In genomic region chr22:30195245-30196140, GRCh38 we compare ENCODE assay signal across 8 cellular contexts. TPM values are rescaled to one million over a fixed set of nuclear protein-coding genes. Genes with fewer than 3 reads are reported as not detected.
DNase-seq lines count a peak whose midpoint lies in the region; ATAC-seq and TF ChIP-seq lines count a peak whose summit lies in the region.

No MANE protein-coding gene starts in this region.

- TF ChIP-seq CTCF in esophagus squamous epithelium (IDR thresholded peaks at IDR 0.05) (no peak), gastrocnemius medialis (IDR thresholded peaks at IDR 0.05 in 4 of 5, conservative IDR thresholded peaks at IDR 0.05 in 1 of 5) (no peak), glutamatergic neuron (IDR thresholded peaks at IDR 0.05; ENCODE audit: partially characterized antibody, unreplicated experiment) (no peak)

- H3K27me3 ChIP-seq in SJSA1 (replicated peaks) = no peaks in the 10 kb centered on the region
- H3K27me3 ChIP-seq in esophagus squamous epithelium = peaks cover 0 to 6% (median 0%) of the 10 kb centered on the region in 4 donors
- H3K27me3 ChIP-seq in gastrocnemius medialis = peaks cover 0 to 23% (median 0%) of the 10 kb centered on the region in 3 donors

- POLR2A ChIA-PET in naive thymus-derived CD8-positive, alpha-beta T cell (lab: Charles Lee) = interaction anchor here (0.6 to 0.7 kb wide), 2 partner anchors 64 to 161 kb away, joined by 3 to 5 read pairs; partner anchors contain the start of genes CCDC157 and SF3A1

- WGBS in esophagus squamous epithelium, 2 donors = 25 to 28% methylated on average over 5 of the region's 5 CpGs

- H3K36me3 ChIP-seq in SJSA1 = no peaks in the 10 kb centered on the region
- no peaks in the 10 kb centered on the region for H3K36me3 ChIP-seq in esophagus squamous epithelium
- no peaks in the 10 kb centered on the region for H3K36me3 ChIP-seq in gastrocnemius medialis

- H3K36me3 Mint-ChIP-seq in naive thymus-derived CD8-positive, alpha-beta T cell = no peaks in the 10 kb centered on the region
- H3K36me3 Mint-ChIP-seq in glutamatergic neuron (ENCODE audit: unreplicated experiment) = no peaks in the 10 kb centered on the region

- peak; percentile 12 for ATAC-seq in GM18907 (IDR thresholded peaks at IDR 0.05; ENCODE audit: unreplicated experiment)
- no peak for ATAC-seq in gastrocnemius medialis
- no peak for ATAC-seq in naive thymus-derived CD8-positive, alpha-beta T cell
- no peak for ATAC-seq in HG03571 (IDR thresholded peaks at IDR 0.05; ENCODE audit: unreplicated experiment)

- H3K27ac Mint-ChIP-seq in naive thymus-derived CD8-positive, alpha-beta T cell = peak overlapping the region in 2 of 10 donors; percentile 36 to 66
- no peak overlapping the region for H3K27ac Mint-ChIP-seq in glutamatergic neuron (ENCODE audit: unreplicated experiment)

- no peaks in the 10 kb centered on the region for H3K27me3 Mint-ChIP-seq in naive thymus-derived CD8-positive, alpha-beta T cell
- H3K27me3 Mint-ChIP-seq in glutamatergic neuron (ENCODE audit: unreplicated experiment) = no peaks in the 10 kb centered on the region

- no peaks in the 10 kb centered on the region for H3K9me3 Mint-ChIP-seq in naive thymus-derived CD8-positive, alpha-beta T cell
- no peaks in the 10 kb centered on the region for H3K9me3 Mint-ChIP-seq in glutamatergic neuron (ENCODE audit: unreplicated experiment)

- H3K4me1 ChIP-seq in SJSA1 (replicated peaks) (peaks cover 65% of the 10 kb centered on the region), esophagus squamous epithelium (peaks cover 14 to 47% (median 20%) of the 10 kb centered on the region in 3 donors), gastrocnemius medialis (peaks cover 7 to 12% of the 10 kb centered on the region in 2 donors)

- no peak overlapping the region for H3K4me3 ChIP-seq in SJSA1
- peak overlapping the region in 2 of 4 donors; percentile 12 to 44 for H3K4me3 ChIP-seq in esophagus squamous epithelium
- H3K4me3 ChIP-seq in gastrocnemius medialis = no peak overlapping the region

- no peak for TF ChIP-seq POLR2A in esophagus squamous epithelium (IDR thresholded peaks at IDR 0.05)
- TF ChIP-seq POLR2A in gastrocnemius medialis (IDR thresholded peaks at IDR 0.05) = no peak

- DNase-seq in SJSA1 (ENCODE audit: low read depth in 1 of 2, low spot score in 2 of 2) (no peak), esophagus squamous epithelium (lab: John Stamatoyannopoulos, UW) (no peak), gastrocnemius medialis (no peak), NCI-H2029 treated with DMSO at 0.1 percent for 48 hours (lab: John Stamatoyannopoulos, UW) (no peak), glutamatergic neuron (no peak)
- DNase-seq in naive thymus-derived CD8-positive, alpha-beta T cell = no peak

- H3K27ac ChIP-seq in SJSA1 (peak overlapping the region; percentile 97), esophagus squamous epithelium (peak overlapping the region; percentile 72 to 90 (median 86)), gastrocnemius medialis (peak overlapping the region; percentile 56 to 76 (median 64))

- intact Hi-C loops in esophagus squamous epithelium (cut with DNase I) = no loop called here
- intact Hi-C loops in gastrocnemius medialis (cut with DNase I; ENCODE audit: low total_unique reads) = no loop called here

- in situ Hi-C loops in gastrocnemius medialis (cut with MboI; ENCODE audit: low sequenced_read_pairs in 4 of 4) = no loop called here

- peaks cover 9 to 63% (median 34%) of the 10 kb centered on the region in 4 donors for H3K4me1 Mint-ChIP-seq in naive thymus-derived CD8-positive, alpha-beta T cell
- H3K4me1 Mint-ChIP-seq in glutamatergic neuron (ENCODE audit: low read depth, unreplicated experiment) = no peaks in the 10 kb centered on the region

- H3K9me3 ChIP-seq in SJSA1 (replicated peaks) = no peaks in the 10 kb centered on the region
- no peaks in the 10 kb centered on the region for H3K9me3 ChIP-seq in esophagus squamous epithelium
- no peaks in the 10 kb centered on the region for H3K9me3 ChIP-seq in gastrocnemius medialis

- peak overlapping the region in 1 of 10 donors; percentile 47 for H3K4me3 Mint-ChIP-seq in naive thymus-derived CD8-positive, alpha-beta T cell
- no peak overlapping the region for H3K4me3 Mint-ChIP-seq in glutamatergic neuron (ENCODE audit: unreplicated experiment)

RNA-seq across cellular contexts. Expression of gene LIF, which starts 51.1 kb away (rescaled TPM):
- 1.4 and 5.5 TPM in 2 replicates for total RNA-seq in SJSA1 (2014; rRNA removed; shearing (Covaris generic))
- under 1 TPM; 0.08 to 0.76 (median 0.10) TPM for total RNA-seq in esophagus squamous epithelium
- not detected for total RNA-seq in gastrocnemius medialis
- total RNA-seq in naive thymus-derived CD8-positive, alpha-beta T cell = not detected
- polyA plus RNA-seq in naive thymus-derived CD8-positive, alpha-beta T cell = not detected
- total RNA-seq in glutamatergic neuron (ENCODE audit: unreplicated experiment) = 0.29 TPM
